20 cellular contexts compared by ENCODE assay signal in genomic region chr3:63325386-63325785, GRCh38. TPM values are rescaled to one million over a fixed set of nuclear protein-coding genes. Genes with fewer than 3 reads are reported as not detected.
DNase-seq lines count a peak whose midpoint lies in the region; ATAC-seq, FAIRE-seq and TF ChIP-seq lines count a peak whose summit lies in the region.
"Had no signal": no experiment of that assay in that cellular context is flagged by ENCODE, and none has a peak within 500 bp of the region (broad histone marks: within the 10 kb centered on the region; RNA-seq: fewer than 3 reads in every experiment).

No MANE protein-coding gene starts in this region.

- H3K36me3 ChIP-seq in bronchial epithelial cell (ENCODE audit: control insufficient read depth, insufficient read depth, low read length) (no peaks in the 10 kb centered on the region), HepG2 (replicated peaks in 1 of 2; ENCODE audit: control insufficient read depth in 1 of 2, insufficient read depth in 2 of 2, low read length in 2 of 2) (no peaks in the 10 kb centered on the region)

- TF ChIP-seq EP300 in HepG2 (IDR thresholded peaks at IDR 0.05; ENCODE audit: low read depth in 2 of 2, low read length in 2 of 2) (no peak), HepG2 (CRISPR knock-in tag; IDR thresholded peaks at IDR 0.05; ENCODE audit: borderline replicate concordance) (no peak)

- intact Hi-C loops in Right ventricle myocardium superior (cut with DNase I) (no loop called here), cardiac septum (cut with DNase I) (no loop called here), HepG2 (cut with micrococcal nuclease; ENCODE audit: unreplicated experiment) (no loop called here)

- H3K4me1 ChIP-seq in HepG2 (ENCODE audit: insufficient read depth, low read length) = no peaks in the 10 kb centered on the region

- ATAC-seq in Right ventricle myocardium superior (ENCODE audit: poor library complexity) (peak; percentile 53), HepG2 (no peak), omental fat pad (ENCODE audit: low FRiP score) (no peak)
- ATAC-seq: GM23338, HCT116 had no signal

- H3K4me2 ChIP-seq in HepG2 (ENCODE audit: low read depth, low read length) = no peak overlapping the region
- H3K4me2 ChIP-seq: GM23338 had no signal

- DNase-seq in Right ventricle myocardium superior (no peak), cardiac septum (ENCODE audit: low spot score) (no peak), bronchial epithelial cell (ENCODE audit: low read depth) (no peak), cerebellar nuclear complex (lab: John Stamatoyannopoulos, UW) (peak; percentile 73 to 89), HepG2 (ENCODE audit: low spot score) (no peak), omental fat pad (ENCODE audit: low spot score) (no peak)
- DNase-seq: Calu3; CD4-positive, alpha-beta memory T cell; COR-L47; DMS79; EL; GF-D8; H9 had no signal

- TF ChIP-seq RAD21 in HepG2 (CRISPR knock-in tag; IDR thresholded peaks at IDR 0.05) = no peak

- peaks cover 7% of the 10 kb centered on the region for H3K27me3 ChIP-seq in bronchial epithelial cell (ENCODE audit: control insufficient read depth, insufficient read depth, low read length)
- no peaks in the 10 kb centered on the region; a peak in 1 of 5 replicates for H3K27me3 ChIP-seq in HepG2 (ENCODE audit: control insufficient read depth in 1 of 2, insufficient read depth in 2 of 2, low read length in 2 of 2)

- 3% methylated on average over 2 of the region's 2 CpGs for WGBS in HepG2 (ENCODE audit: low lambda C conversion rate)

- FAIRE-seq in bronchial epithelial cell (lab: Jason Lieb, UNC) = peak; percentile 23
- no peak for FAIRE-seq in HepG2 (lab: Jason Lieb, UNC)
- FAIRE-seq: GM12891, GM18507 had no signal

- H3K4me3 ChIP-seq in bronchial epithelial cell (ENCODE audit: low read depth, low read length) (no peak overlapping the region), HepG2 (replicated peaks in 1 of 3; ENCODE audit: insufficient read depth in 1 of 3, low read depth in 2 of 3, low read length in 3 of 3) (no peak overlapping the region)
- H3K4me3 ChIP-seq: GM23338 had no signal

- no peak for TF ChIP-seq POLR2A in HepG2 (IDR thresholded peaks at IDR 0.05; ENCODE audit: insufficient read depth in 1 of 2, low read depth in 2 of 2, low read length in 2 of 2)

- H3K9me3 ChIP-seq in HepG2 (ENCODE audit: low read length) = no peaks in the 10 kb centered on the region

- POLR2A ChIA-PET in HepG2 (lab: Yijun Ruan, JAX) = no interaction called here

- H3K9ac ChIP-seq in HepG2 (ENCODE audit: insufficient read depth, low read depth, low read length) = no peak overlapping the region

- H3K79me2 ChIP-seq in HepG2 (ENCODE audit: insufficient read depth, low read length) = no peaks in the 10 kb centered on the region

- TF ChIP-seq CTCF in bronchial epithelial cell (IDR thresholded peaks at IDR 0.05; ENCODE audit: insufficient read depth, low read length, severe bottlenecking) (no peak), HepG2 (CRISPR knock-in tag; IDR thresholded peaks at IDR 0.05) (no peak), omental fat pad (IDR thresholded peaks at IDR 0.05) (no peak)

- no peak overlapping the region for H3K27ac ChIP-seq in HepG2 (ENCODE audit: extremely low read length, insufficient read depth, low read length)

- in situ Hi-C loops in HepG2 (cut with HindIII; ENCODE audit: extremely low pct_ligation_motif_present, low pct_unique_long_range_greater_than_20kb) = no loop called here

- CTCF ChIA-PET in HepG2 (lab: Yijun Ruan, JAX; ENCODE audit: low intra/inter-chr PET ratio, low total read pairs) = no interaction called here

- BruUV-seq in HepG2 (replicated peaks; lab: Mats Ljungman, UMichigan) = no TSS peak

- H2AFZ ChIP-seq in HepG2 (ENCODE audit: low read length) = no peak overlapping the region
- H2AFZ ChIP-seq: GM23338 had no signal

- H4K20me1 ChIP-seq in HepG2 (ENCODE audit: insufficient read depth, low read length) = no peaks in the 10 kb centered on the region

TF ChIP-seq in HepG2, 621 proteins besides CTCF, POLR2A, EP300 and RAD21:
- TF ChIP-seq ZNF615 (CRISPR knock-in tag; IDR thresholded peaks at IDR 0.05; ENCODE audit: borderline replicate concordance) (no peak), YEATS2 (CRISPR knock-in tag; IDR thresholded peaks at IDR 0.05; ENCODE audit: borderline replicate concordance) (no peak), BRF2 (CRISPR knock-in tag; IDR thresholded peaks at IDR 0.05) (no peak), ZNF570 (CRISPR knock-in tag; IDR thresholded peaks at IDR 0.05; ENCODE audit: borderline replicate concordance) (no peak), RFX5 (IDR thresholded peaks at IDR 0.05; ENCODE audit: low read depth, low read length) (no peak), ZNF367 (CRISPR knock-in tag; IDR thresholded peaks at IDR 0.05; ENCODE audit: borderline replicate concordance) (no peak), PRMT3 (CRISPR knock-in tag; IDR thresholded peaks at IDR 0.05; ENCODE audit: borderline replicate concordance, low read depth) (no peak)

RNA-seq across cellular contexts. Expression of gene SYNPR, which starts 47.3 kb away (rescaled TPM):
- total RNA-seq in Right ventricle myocardium superior (not detected), cardiac septum (0.46 TPM), bronchial epithelial cell (not detected in 2 replicates), HepG2 (2016; rRNA removed; fragmentation: Illumina TruSeq; extraction: Trizol) (0.04 TPM in 1 of 2 replicates, not detected in the other), omental fat pad (not detected)
- total RNA-seq in HepG2 (2016; cell fraction: cytosol; rRNA removed; fragmentation: Illumina TruSeq; extraction: Trizol; ENCODE audit: low read depth) = not detected in 2 replicates
- total RNA-seq in HepG2 (2016; cell fraction: insoluble cytoplasmic fraction; rRNA removed; fragmentation: Illumina TruSeq; extraction: Trizol) = not detected in 2 replicates
- not detected in 2 replicates for total RNA-seq in HepG2 (2016; cell fraction: membrane; rRNA removed; fragmentation: Illumina TruSeq; extraction: Trizol)
- total RNA-seq in HepG2 (2016; cell fraction: nucleus; rRNA removed; fragmentation: Illumina TruSeq; extraction: Trizol) = not detected in 2 replicates
- not detected in 2 replicates for polyA plus RNA-seq in HepG2 (2011; rRNA removed)
- polyA plus RNA-seq in HepG2 (2011; cell fraction: cytosol; rRNA removed) = not detected in 2 replicates
- polyA plus RNA-seq in HepG2 (2011; cell fraction: nucleus; rRNA removed) = not detected in 2 replicates
- polyA plus RNA-seq in HepG2 (2012) = not detected in 2 replicates
- polyA plus RNA-seq in HepG2 (2016; cell fraction: cytosol; fragmentation: Illumina TruSeq; extraction: Trizol; ENCODE audit: low read depth) = not detected in 2 replicates
- polyA plus RNA-seq in HepG2 (2016; cell fraction: insoluble cytoplasmic fraction; fragmentation: Illumina TruSeq; extraction: Trizol; ENCODE audit: low read depth) = not detected in 2 replicates
- not detected in 2 replicates for polyA plus RNA-seq in HepG2 (2016; cell fraction: membrane; fragmentation: Illumina TruSeq; extraction: Trizol; ENCODE audit: low read depth)
- polyA plus RNA-seq in HepG2 (2016; cell fraction: nucleus; fragmentation: Illumina TruSeq; extraction: Trizol; ENCODE audit: insufficient read depth, low read depth) = not detected in 2 replicates
- not detected in 2 replicates for polyA minus RNA-seq in HepG2 (2011; rRNA and poly(A)+ RNA removed; ENCODE audit: low replicate concordance)
- polyA minus RNA-seq in HepG2 (2011; cell fraction: cytosol; rRNA and poly(A)+ RNA removed) = not detected in 2 replicates
- polyA minus RNA-seq in HepG2 (2011; cell fraction: nucleus; rRNA and poly(A)+ RNA removed) = not detected in 2 replicates
- total RNA-seq: A172; CD4-positive, alpha-beta memory T cell; H4 had no signal
- polyA plus RNA-seq: BJ; CD4-positive, alpha-beta memory T cell had no signal

Comparison
In these comparisons a context has a peak if more than half of its experiments do, and no peak if none do; other contexts are left out.
1. DNase-seq: peak in cerebellar nuclear complex (2 of 2); none in Right ventricle myocardium superior (single experiment), cardiac septum (single experiment), bronchial epithelial cell (single experiment), HepG2 (single experiment) and omental fat pad (single experiment).